In the genomic region with DNA sequence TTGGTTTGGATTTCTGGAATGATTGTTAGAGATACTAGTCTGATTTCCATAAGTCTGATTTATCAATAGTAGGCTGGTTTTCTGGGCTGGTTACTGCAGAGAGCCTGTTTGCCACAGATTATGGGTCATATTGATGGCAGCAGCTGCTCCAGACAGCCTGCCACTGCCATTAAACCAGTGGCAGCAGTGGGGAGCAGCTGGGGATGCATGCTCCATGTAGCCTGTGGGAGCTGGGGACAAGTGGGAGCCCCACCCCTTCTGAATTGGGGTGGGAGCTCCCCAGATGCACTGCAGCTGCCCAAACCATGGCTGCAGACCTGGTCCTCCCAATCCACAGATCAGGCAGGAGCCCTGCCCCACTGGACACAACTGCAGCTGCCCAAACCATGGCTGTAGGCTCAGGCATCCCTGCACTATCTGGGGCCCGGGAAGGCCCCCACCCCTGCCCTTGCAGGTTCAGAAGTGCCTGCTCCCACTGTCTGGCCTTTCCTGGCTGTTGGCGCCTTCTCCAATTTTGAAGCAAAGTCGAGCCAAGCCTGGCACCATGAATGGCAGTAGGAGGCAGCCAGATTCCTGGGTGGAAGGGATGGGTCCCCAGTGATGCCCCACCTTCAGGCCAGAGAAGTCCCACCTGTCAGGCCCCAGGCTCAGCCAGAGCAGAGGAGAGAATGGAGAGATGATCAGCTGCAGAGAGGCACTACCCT, we compare ENCODE assay signal across 26 cellular contexts.
"Had no signal": no experiment of that assay in that cellular context is flagged by ENCODE, and none has a peak within 500 bp of the region (broad histone marks: within the 10 kb centered on the region; RNA-seq: fewer than 3 reads in every experiment).

No MANE protein-coding gene starts in this region.

- H3K4me3 ChIP-seq: breast epithelium, colonic mucosa, K562 had no signal

- H3K4me1 ChIP-seq: breast epithelium, colonic mucosa had no signal

- H3K4me2 ChIP-seq: SK-N-SH had no signal

- H3K27me3 ChIP-seq: breast epithelium, colonic mucosa had no signal

- H3K36me3 ChIP-seq: breast epithelium, colonic mucosa had no signal

- ATAC-seq: K562, Panc1, Right ventricle myocardium inferior had no signal

- H3K9me3 ChIP-seq: breast epithelium, colonic mucosa, SK-N-SH had no signal

- H3K27ac Mint-ChIP-seq: activated CD4-positive, alpha-beta memory T cell treated with anti-CD3 and anti-CD28 coated beads for 36 hours; activated CD4-positive, alpha-beta T cell treated with anti-CD3 and anti-CD28 coated beads, Interleukin-2, amount 10 ng/mL, durations not matched to agents 7 days and 5 days; activated naive CD4-positive, alpha-beta T cell treated with anti-CD3 and anti-CD28 coated beads, Interleukin-2, amount 10 ng/mL, durations not matched to agents 7 days and 5 days; activated naive CD8-positive, alpha-beta T cell treated with anti-CD3 and anti-CD28 coated beads for 36 hours; activated T-helper 2 cell treated with anti-CD3 and anti-CD28 coated beads, Interferon-gamma antibody, Interleukin-2, Interleukin-4, amounts not matched to agents 10 μg/mL and 5 μg/mL and 100 μg/mL, durations not matched to agents 14 hours and 24 hours and 36 hours had no signal

- H3K36me3 Mint-ChIP-seq: activated CD4-positive, alpha-beta memory T cell treated with anti-CD3 and anti-CD28 coated beads for 36 hours; activated naive CD4-positive, alpha-beta T cell treated with anti-CD3 and anti-CD28 coated beads, Interleukin-2, amount 10 ng/mL, durations not matched to agents 7 days and 5 days; activated naive CD8-positive, alpha-beta T cell treated with anti-CD3 and anti-CD28 coated beads for 36 hours had no signal

- DNase-seq: activated CD4-positive, alpha-beta memory T cell treated with anti-CD3 and anti-CD28 coated beads for 36 hours; activated CD4-positive, alpha-beta T cell treated with anti-CD3 and anti-CD28 coated beads, Interleukin-2, amount 10 ng/mL, durations not matched to agents 7 days and 5 days; activated CD4-positive, CD25-positive, alpha-beta regulatory T cell; activated CD8-positive, alpha-beta memory T cell treated with anti-CD3 and anti-CD28 coated beads for 24 hours; activated gamma-delta T cell treated with Interleukin-2 at 50 U/mL for 16 hours; activated naive CD4-positive, alpha-beta T cell treated with anti-CD3 and anti-CD28 coated beads, Interleukin-2, amount 10 ng/mL, durations not matched to agents 7 days and 5 days; activated naive CD8-positive, alpha-beta T cell treated with anti-CD3 and anti-CD28 coated beads for 36 hours; activated T-cell treated with anti-CD3 and anti-CD28 coated beads, Interleukin-2, amount 50 U/mL, for 48 hours; colonic mucosa; Kasumi-1; NCI-H1048; NCI-H2107; NCI-H2227 treated with DMSO at 0.1 percent for 48 hours; NCI-H446 treated with DMSO at 0.1 percent for 48 hours; NCI-H526 treated with DMSO at 0.1 percent for 48 hours; NK-92 treated with Interleukin-12 subunit alpha and Interleukin-12 subunit beta, amount 100 ng/mL, for 24 hours; OCI-M1; RPMI8226; SK-N-SH; T-helper 1 cell had no signal

- H3K4me3 Mint-ChIP-seq: activated CD4-positive, alpha-beta memory T cell treated with anti-CD3 and anti-CD28 coated beads for 36 hours; activated CD4-positive, alpha-beta T cell treated with anti-CD3 and anti-CD28 coated beads, Interleukin-2, amount 10 ng/mL, durations not matched to agents 7 days and 5 days; activated naive CD4-positive, alpha-beta T cell treated with anti-CD3 and anti-CD28 coated beads, Interleukin-2, amount 10 ng/mL, durations not matched to agents 7 days and 5 days; activated naive CD8-positive, alpha-beta T cell treated with anti-CD3 and anti-CD28 coated beads for 36 hours had no signal

- H3K4me1 Mint-ChIP-seq: activated CD4-positive, alpha-beta T cell treated with anti-CD3 and anti-CD28 coated beads, Interleukin-2, amount 10 ng/mL, durations not matched to agents 7 days and 5 days; activated naive CD4-positive, alpha-beta T cell treated with anti-CD3 and anti-CD28 coated beads, Interleukin-2, amount 10 ng/mL, durations not matched to agents 7 days and 5 days; activated naive CD8-positive, alpha-beta T cell treated with anti-CD3 and anti-CD28 coated beads for 36 hours had no signal

- H3K27ac ChIP-seq: breast epithelium, colonic mucosa, VCaP had no signal

- H3K27me3 Mint-ChIP-seq: activated CD4-positive, alpha-beta memory T cell treated with anti-CD3 and anti-CD28 coated beads for 36 hours; activated CD4-positive, alpha-beta T cell treated with anti-CD3 and anti-CD28 coated beads, Interleukin-2, amount 10 ng/mL, durations not matched to agents 7 days and 5 days; activated naive CD4-positive, alpha-beta T cell treated with anti-CD3 and anti-CD28 coated beads, Interleukin-2, amount 10 ng/mL, durations not matched to agents 7 days and 5 days; activated naive CD8-positive, alpha-beta T cell treated with anti-CD3 and anti-CD28 coated beads for 36 hours had no signal

- H3K9ac ChIP-seq: SK-N-SH had no signal
